In genomic region chr3:179432021-179432420, GRCh38 we compare ENCODE assay signal across 8 cellular contexts. TPM values are rescaled to one million over a fixed set of nuclear protein-coding genes. Genes with fewer than 3 reads are reported as not detected.
DNase-seq lines count a peak whose midpoint lies in the region; ATAC-seq and TF ChIP-seq lines count a peak whose summit lies in the region.

No MANE protein-coding gene starts in this region.

- peaks cover 49% of the 10 kb centered on the region for H3K4me1 Mint-ChIP-seq in CD14-positive monocyte
- peaks cover 39% of the 10 kb centered on the region for H3K4me1 Mint-ChIP-seq in endothelial cell (ENCODE audit: unreplicated experiment)
- H3K4me1 Mint-ChIP-seq in Calu3 (ENCODE audit: low read depth, unreplicated experiment) = no peaks in the 10 kb centered on the region

- H3K27ac Mint-ChIP-seq in CD14-positive monocyte (peak overlapping the region; percentile 44 to 91 (median 87)), endothelial cell (ENCODE audit: unreplicated experiment) (peak overlapping the region; percentile 0), Calu3 (ENCODE audit: unreplicated experiment) (no peak overlapping the region)

- CTCF ChIA-PET in Calu3 (lab: Charles Lee) = no interaction called here

- ATAC-seq in GM21447 (IDR thresholded peaks at IDR 0.05; ENCODE audit: unreplicated experiment) (peak; percentile 83), HG03571 (IDR thresholded peaks at IDR 0.05; ENCODE audit: unreplicated experiment) (peak; percentile 55)

- no peak for TF ChIP-seq CTCF in CD14-positive monocyte (IDR thresholded peaks at IDR 0.05)
- no peak for TF ChIP-seq CTCF in endothelial cell (IDR thresholded peaks at IDR 0.05; ENCODE audit: unreplicated experiment)
- TF ChIP-seq CTCF in Calu3 (IDR thresholded peaks at IDR 0.05; ENCODE audit: unreplicated experiment) = no peak

- DNase-seq in CD14-positive monocyte (ENCODE audit: low spot score) (peak; percentile 58), endothelial cell (ENCODE audit: low spot score) (no peak), Calu3 (no peak), NCI-H1417 treated with DMSO at 0.1 percent for 48 hours (lab: John Stamatoyannopoulos, UW) (no peak), GOT3 (lab: John Stamatoyannopoulos, UW) (no peak)
- DNase-seq in activated CD4-positive, alpha-beta T cell treated with anti-CD3 and anti-CD28 coated beads, Interleukin-2, amount 50 U/mL, for 1 hour = no peak

- H3K36me3 Mint-ChIP-seq in CD14-positive monocyte (peaks cover 0 to 14% of the 10 kb centered on the region in 2 donors), endothelial cell (ENCODE audit: low read depth, unreplicated experiment) (peaks cover 1% of the 10 kb centered on the region), Calu3 (ENCODE audit: insufficient read depth, unreplicated experiment) (no peaks in the 10 kb centered on the region)

- H3K9me3 Mint-ChIP-seq in CD14-positive monocyte = no peaks in the 10 kb centered on the region
- H3K9me3 Mint-ChIP-seq in endothelial cell (ENCODE audit: unreplicated experiment) = no peaks in the 10 kb centered on the region
- H3K9me3 Mint-ChIP-seq in Calu3 (ENCODE audit: low read depth, unreplicated experiment) = no peaks in the 10 kb centered on the region

- intact Hi-C loops in CD14-positive monocyte (cut with micrococcal nuclease) (no loop called here), Calu3 (cut with micrococcal nuclease; ENCODE audit: unreplicated experiment) (no loop called here)

- no TSS peak for BruUV-seq in Calu3 (replicated peaks; lab: Mats Ljungman, UMichigan)

- H3K4me3 Mint-ChIP-seq in CD14-positive monocyte (peak overlapping the region; percentile 58 to 78), endothelial cell (ENCODE audit: unreplicated experiment) (no peak overlapping the region), Calu3 (ENCODE audit: low read depth, unreplicated experiment) (no peak overlapping the region)

- peaks cover 0 to 1% (median 0%) of the 10 kb centered on the region in 3 donors for H3K27me3 Mint-ChIP-seq in CD14-positive monocyte (ENCODE audit: low read depth in 3 of 3)
- H3K27me3 Mint-ChIP-seq in endothelial cell (ENCODE audit: unreplicated experiment) = peaks cover 3% of the 10 kb centered on the region
- H3K27me3 Mint-ChIP-seq in Calu3 (ENCODE audit: unreplicated experiment) = no peaks in the 10 kb centered on the region

RNA-seq across cellular contexts. Expression of gene GNB4, which starts 19.2 kb away (rescaled TPM):
- polyA plus RNA-seq in CD14-positive monocyte = 10 to 100 TPM; 63.5 to 65.1 TPM
- 66.9 TPM for total RNA-seq in endothelial cell (ENCODE audit: unreplicated experiment)
- 22.6 and 24.0 TPM in 2 replicates for total RNA-seq in Calu3 (2022)

Comparison
In these comparisons a context has a peak if more than half of its experiments do, and no peak if none do; other contexts are left out.
1. H3K4me3 Mint-ChIP-seq: peak in CD14-positive monocyte (2 of 2); none in endothelial cell (single experiment) and Calu3 (single experiment).